1 cellular context compared by ENCODE assay signal in genomic region chr14:24232645-24233537, GRCh38.
TF ChIP-seq lines count a peak whose summit lies in the region.

Gene GMPR2 (plus strand): TSS chr14:24232929. CDS start chr14:24233254, 325 bp downstream.

TF ChIP-seq in HepG2, 621 proteins besides CTCF, POLR2A, EP300 and RAD21 (continued from another document and continues in another):
- TF ChIP-seq, protein P1, sequence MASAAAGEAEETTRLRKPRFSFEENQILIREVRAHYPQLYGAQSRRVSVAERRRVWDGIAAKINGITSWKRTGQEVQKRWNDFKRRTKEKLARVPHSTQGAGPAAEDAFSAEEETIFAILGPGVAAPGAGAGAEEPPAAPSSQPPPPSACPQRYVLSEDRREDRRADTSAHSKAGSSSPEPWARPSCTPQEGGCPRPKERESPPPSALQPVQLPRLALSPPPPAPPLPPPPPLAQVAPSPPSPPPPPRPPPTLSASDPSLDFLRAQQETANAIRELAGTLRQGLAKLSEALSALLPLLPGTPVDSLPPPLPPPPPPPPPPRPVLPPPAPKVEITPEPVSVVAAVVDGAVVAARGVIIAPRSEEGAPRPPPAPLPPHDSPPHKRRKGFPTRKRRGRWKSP (CRISPR knock-in tag; IDR thresholded peaks at IDR 0.05), result no peak
- TF ChIP-seq MXD4 (CRISPR knock-in tag; IDR thresholded peaks at IDR 0.05) (peak; percentile 88), BORCS8-MEF2B (CRISPR knock-in tag; IDR thresholded peaks at IDR 0.05) (peak; percentile 74), ZNF552 (CRISPR knock-in tag; IDR thresholded peaks at IDR 0.05; ENCODE audit: borderline replicate concordance) (peak; percentile 66; the same call in 1 of the 2 replicates), CSRNP2 (CRISPR knock-in tag; conservative IDR thresholded peaks at IDR 0.05; ENCODE audit: low read depth) (no peak), ZNF225 (CRISPR knock-in tag; IDR thresholded peaks at IDR 0.05) (peak; percentile 66), FOXP4 (CRISPR knock-in tag; IDR thresholded peaks at IDR 0.05) (no peak; the same call in 1 of the 2 replicates), ZNF577 (CRISPR knock-in tag; IDR thresholded peaks at IDR 0.05; ENCODE audit: borderline replicate concordance, low read depth) (peak; percentile 53; the same call in 1 of the 2 replicates), HOXA5 (CRISPR knock-in tag; IDR thresholded peaks at IDR 0.05) (peak; percentile 96), ZNF136 (CRISPR knock-in tag; IDR thresholded peaks at IDR 0.05; ENCODE audit: low read depth) (peak; percentile 61), ZNF749 (CRISPR knock-in tag; IDR thresholded peaks at IDR 0.05; ENCODE audit: borderline replicate concordance) (peak; percentile 9; the same call in 1 of the 2 replicates), ZNF484 (CRISPR knock-in tag; IDR thresholded peaks at IDR 0.05; ENCODE audit: borderline replicate concordance, low read depth) (no peak), KLF16 (CRISPR knock-in tag; IDR thresholded peaks at IDR 0.05) (peak in 1 of 2 experiments; percentile 80; a peak in 1 of 4 replicates), EEA1 (CRISPR knock-in tag; IDR thresholded peaks at IDR 0.05; ENCODE audit: borderline replicate concordance) (peak; percentile 33; the same call in 1 of the 2 replicates), NFKBIZ (CRISPR knock-in tag; IDR thresholded peaks at IDR 0.05) (peak; percentile 3; the same call in 1 of the 2 replicates), PLRG1 (conservative IDR thresholded peaks at IDR 0.05) (no peak), HOXA3 (CRISPR knock-in tag; IDR thresholded peaks at IDR 0.05) (peak; percentile 66), ETV5 (CRISPR knock-in tag; IDR thresholded peaks at IDR 0.05; ENCODE audit: borderline replicate concordance) (peak; percentile 85), MTF1 (CRISPR knock-in tag; IDR thresholded peaks at IDR 0.05) (no peak), ZNF432 (CRISPR knock-in tag; IDR thresholded peaks at IDR 0.05; ENCODE audit: borderline replicate concordance) (peak; percentile 37; the same call in 1 of the 2 replicates), ZBTB8A (CRISPR knock-in tag; IDR thresholded peaks at IDR 0.05; ENCODE audit: borderline replicate concordance, low read depth) (0 out of 2 replicates have a peak, but pooled peaks have one; percentile 65), ZNF33B (CRISPR knock-in tag; IDR thresholded peaks at IDR 0.05) (peak; percentile 86; the same call in 1 of the 2 replicates), GPN1 (CRISPR knock-in tag; IDR thresholded peaks at IDR 0.05; ENCODE audit: borderline replicate concordance) (no peak; the same call in 1 of the 2 replicates), ZSCAN12 (CRISPR knock-in tag; IDR thresholded peaks at IDR 0.05) (no peak), ZNF674 (CRISPR knock-in tag; IDR thresholded peaks at IDR 0.05; ENCODE audit: low read depth) (no peak), ZNF3 (CRISPR knock-in tag; IDR thresholded peaks at IDR 0.05) (peak; percentile 32; the same call in 1 of the 2 replicates), HNRNPH1 (optimal IDR thresholded peaks at IDR 0.05; ENCODE audit: low read depth, low read length) (no peak), U2AF2 (IDR thresholded peaks at IDR 0.05; ENCODE audit: low read depth, low read length) (no peak), HMG20B (CRISPR knock-in tag; conservative IDR thresholded peaks at IDR 0.05) (0 out of 2 replicates have a peak, but pooled peaks have one; percentile 12), ZSCAN25 (CRISPR knock-in tag; IDR thresholded peaks at IDR 0.05) (peak; percentile 61; the same call in 1 of the 2 replicates), EED (CRISPR knock-in tag; IDR thresholded peaks at IDR 0.05) (no peak), ZNF143 (CRISPR knock-in tag; IDR thresholded peaks at IDR 0.05) (peak; percentile 86), KLF15 (CRISPR knock-in tag; IDR thresholded peaks at IDR 0.05; ENCODE audit: borderline replicate concordance) (no peak; the same call in none of the 2 replicates), FIP1L1 (IDR thresholded peaks at IDR 0.05; ENCODE audit: borderline replicate concordance, insufficient read depth, low read depth, low read length) (0 out of 2 replicates have a peak, but pooled peaks have one; percentile 22), ZNF354B (CRISPR knock-in tag; IDR thresholded peaks at IDR 0.05) (peak; percentile 89; the same call in 1 of the 2 replicates), CHD4 (IDR thresholded peaks at IDR 0.05; ENCODE audit: borderline replicate concordance, low read length) (no peak), ZKSCAN5 (CRISPR knock-in tag; IDR thresholded peaks at IDR 0.05) (peak; percentile 5; the same call in 1 of the 2 replicates), ZNF446 (CRISPR knock-in tag; IDR thresholded peaks at IDR 0.05) (peak; percentile 57; the same call in 1 of the 2 replicates), YY1 (IDR thresholded peaks at IDR 0.05; ENCODE audit: insufficient read depth, insufficient replicate concordance, low read depth, low read length) (peak; percentile 41), ZNF780A (CRISPR knock-in tag; IDR thresholded peaks at IDR 0.05) (peak; percentile 71; the same call in 1 of the 2 replicates), ZSCAN30 (CRISPR knock-in tag; IDR thresholded peaks at IDR 0.05) (no peak), ZNF550 (CRISPR knock-in tag; IDR thresholded peaks at IDR 0.05; ENCODE audit: borderline replicate concordance) (peak; percentile 79; the same call in 1 of the 2 replicates), BRCA1 (CRISPR knock-in tag; IDR thresholded peaks at IDR 0.05) (peak; percentile 94; the same call in 1 of the 2 replicates), ETV6 (CRISPR knock-in tag; conservative IDR thresholded peaks at IDR 0.05) (0 out of 2 replicates have a peak, but pooled peaks have one; percentile 20), SOX13 (IDR thresholded peaks at IDR 0.05) (no peak), SOX13 (CRISPR knock-in tag; conservative IDR thresholded peaks at IDR 0.05 in 1 of 2, IDR thresholded peaks at IDR 0.05 in 1 of 2) (peak in 1 of 2 experiments; percentile 45; a peak in 2 of 4 replicates), ASH2L (IDR thresholded peaks at IDR 0.05; ENCODE audit: insufficient read length, low read depth, low read length) (peak; percentile 98), ZNF7 (CRISPR knock-in tag; IDR thresholded peaks at IDR 0.05) (no peak), MTA3 (CRISPR knock-in tag; IDR thresholded peaks at IDR 0.05) (0 out of 2 replicates have a peak, but pooled peaks have one; percentile 54), NKX3-1 (CRISPR knock-in tag; IDR thresholded peaks at IDR 0.05) (peak; percentile 93), RCOR2 (CRISPR knock-in tag; IDR thresholded peaks at IDR 0.05) (no peak)
- TF ChIP-seq, protein P2, sequence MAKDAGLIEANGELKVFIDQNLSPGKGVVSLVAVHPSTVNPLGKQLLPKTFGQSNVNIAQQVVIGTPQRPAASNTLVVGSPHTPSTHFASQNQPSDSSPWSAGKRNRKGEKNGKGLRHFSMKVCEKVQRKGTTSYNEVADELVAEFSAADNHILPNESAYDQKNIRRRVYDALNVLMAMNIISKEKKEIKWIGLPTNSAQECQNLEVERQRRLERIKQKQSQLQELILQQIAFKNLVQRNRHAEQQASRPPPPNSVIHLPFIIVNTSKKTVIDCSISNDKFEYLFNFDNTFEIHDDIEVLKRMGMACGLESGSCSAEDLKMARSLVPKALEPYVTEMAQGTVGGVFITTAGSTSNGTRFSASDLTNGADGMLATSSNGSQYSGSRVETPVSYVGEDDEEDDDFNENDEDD (CRISPR knock-in tag; IDR thresholded peaks at IDR 0.05; ENCODE audit: borderline replicate concordance), result peak; percentile 83
- TF ChIP-seq, protein P3, sequence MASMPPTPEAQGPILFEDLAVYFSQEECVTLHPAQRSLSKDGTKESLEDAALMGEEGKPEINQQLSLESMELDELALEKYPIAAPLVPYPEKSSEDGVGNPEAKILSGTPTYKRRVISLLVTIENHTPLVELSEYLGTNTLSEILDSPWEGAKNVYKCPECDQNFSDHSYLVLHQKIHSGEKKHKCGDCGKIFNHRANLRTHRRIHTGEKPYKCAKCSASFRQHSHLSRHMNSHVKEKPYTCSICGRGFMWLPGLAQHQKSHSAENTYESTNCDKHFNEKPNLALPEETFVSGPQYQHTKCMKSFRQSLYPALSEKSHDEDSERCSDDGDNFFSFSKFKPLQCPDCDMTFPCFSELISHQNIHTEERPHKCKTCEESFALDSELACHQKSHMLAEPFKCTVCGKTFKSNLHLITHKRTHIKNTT (CRISPR knock-in tag; IDR thresholded peaks at IDR 0.05), result no peak; the same call in 1 of the 2 replicates
- TF ChIP-seq, protein P4, sequence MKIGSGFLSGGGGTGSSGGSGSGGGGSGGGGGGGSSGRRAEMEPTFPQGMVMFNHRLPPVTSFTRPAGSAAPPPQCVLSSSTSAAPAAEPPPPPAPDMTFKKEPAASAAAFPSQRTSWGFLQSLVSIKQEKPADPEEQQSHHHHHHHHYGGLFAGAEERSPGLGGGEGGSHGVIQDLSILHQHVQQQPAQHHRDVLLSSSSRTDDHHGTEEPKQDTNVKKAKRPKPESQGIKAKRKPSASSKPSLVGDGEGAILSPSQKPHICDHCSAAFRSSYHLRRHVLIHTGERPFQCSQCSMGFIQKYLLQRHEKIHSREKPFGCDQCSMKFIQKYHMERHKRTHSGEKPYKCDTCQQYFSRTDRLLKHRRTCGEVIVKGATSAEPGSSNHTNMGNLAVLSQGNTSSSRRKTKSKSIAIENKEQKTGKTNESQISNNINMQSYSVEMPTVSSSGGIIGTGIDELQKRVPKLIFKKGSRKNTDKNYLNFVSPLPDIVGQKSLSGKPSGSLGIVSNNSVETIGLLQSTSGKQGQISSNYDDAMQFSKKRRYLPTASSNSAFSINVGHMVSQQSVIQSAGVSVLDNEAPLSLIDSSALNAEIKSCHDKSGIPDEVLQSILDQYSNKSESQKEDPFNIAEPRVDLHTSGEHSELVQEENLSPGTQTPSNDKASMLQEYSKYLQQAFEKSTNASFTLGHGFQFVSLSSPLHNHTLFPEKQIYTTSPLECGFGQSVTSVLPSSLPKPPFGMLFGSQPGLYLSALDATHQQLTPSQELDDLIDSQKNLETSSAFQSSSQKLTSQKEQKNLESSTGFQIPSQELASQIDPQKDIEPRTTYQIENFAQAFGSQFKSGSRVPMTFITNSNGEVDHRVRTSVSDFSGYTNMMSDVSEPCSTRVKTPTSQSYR (CRISPR knock-in tag; IDR thresholded peaks at IDR 0.05; ENCODE audit: borderline replicate concordance), result peak; percentile 81; the same call in 1 of the 2 replicates
- TF ChIP-seq, protein P5, sequence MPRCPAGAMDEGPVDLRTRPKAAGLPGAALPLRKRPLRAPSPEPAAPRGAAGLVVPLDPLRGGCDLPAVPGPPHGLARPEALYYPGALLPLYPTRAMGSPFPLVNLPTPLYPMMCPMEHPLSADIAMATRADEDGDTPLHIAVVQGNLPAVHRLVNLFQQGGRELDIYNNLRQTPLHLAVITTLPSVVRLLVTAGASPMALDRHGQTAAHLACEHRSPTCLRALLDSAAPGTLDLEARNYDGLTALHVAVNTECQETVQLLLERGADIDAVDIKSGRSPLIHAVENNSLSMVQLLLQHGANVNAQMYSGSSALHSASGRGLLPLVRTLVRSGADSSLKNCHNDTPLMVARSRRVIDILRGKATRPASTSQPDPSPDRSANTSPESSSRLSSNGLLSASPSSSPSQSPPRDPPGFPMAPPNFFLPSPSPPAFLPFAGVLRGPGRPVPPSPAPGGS (CRISPR knock-in tag; IDR thresholded peaks at IDR 0.05), result peak; percentile 60
- TF ChIP-seq, protein P6, sequence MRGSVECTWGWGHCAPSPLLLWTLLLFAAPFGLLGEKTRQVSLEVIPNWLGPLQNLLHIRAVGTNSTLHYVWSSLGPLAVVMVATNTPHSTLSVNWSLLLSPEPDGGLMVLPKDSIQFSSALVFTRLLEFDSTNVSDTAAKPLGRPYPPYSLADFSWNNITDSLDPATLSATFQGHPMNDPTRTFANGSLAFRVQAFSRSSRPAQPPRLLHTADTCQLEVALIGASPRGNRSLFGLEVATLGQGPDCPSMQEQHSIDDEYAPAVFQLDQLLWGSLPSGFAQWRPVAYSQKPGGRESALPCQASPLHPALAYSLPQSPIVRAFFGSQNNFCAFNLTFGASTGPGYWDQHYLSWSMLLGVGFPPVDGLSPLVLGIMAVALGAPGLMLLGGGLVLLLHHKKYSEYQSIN (CRISPR knock-in tag; IDR thresholded peaks at IDR 0.05; ENCODE audit: borderline replicate concordance), result no peak
- TF ChIP-seq, protein P7, sequence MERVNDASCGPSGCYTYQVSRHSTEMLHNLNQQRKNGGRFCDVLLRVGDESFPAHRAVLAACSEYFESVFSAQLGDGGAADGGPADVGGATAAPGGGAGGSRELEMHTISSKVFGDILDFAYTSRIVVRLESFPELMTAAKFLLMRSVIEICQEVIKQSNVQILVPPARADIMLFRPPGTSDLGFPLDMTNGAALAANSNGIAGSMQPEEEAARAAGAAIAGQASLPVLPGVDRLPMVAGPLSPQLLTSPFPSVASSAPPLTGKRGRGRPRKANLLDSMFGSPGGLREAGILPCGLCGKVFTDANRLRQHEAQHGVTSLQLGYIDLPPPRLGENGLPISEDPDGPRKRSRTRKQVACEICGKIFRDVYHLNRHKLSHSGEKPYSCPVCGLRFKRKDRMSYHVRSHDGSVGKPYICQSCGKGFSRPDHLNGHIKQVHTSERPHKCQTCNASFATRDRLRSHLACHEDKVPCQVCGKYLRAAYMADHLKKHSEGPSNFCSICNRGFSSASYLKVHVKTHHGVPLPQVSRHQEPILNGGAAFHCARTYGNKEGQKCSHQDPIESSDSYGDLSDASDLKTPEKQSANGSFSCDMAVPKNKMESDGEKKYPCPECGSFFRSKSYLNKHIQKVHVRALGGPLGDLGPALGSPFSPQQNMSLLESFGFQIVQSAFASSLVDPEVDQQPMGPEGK (CRISPR knock-in tag; IDR thresholded peaks at IDR 0.05), result peak; percentile 74; the same call in 1 of the 2 replicates
- TF ChIP-seq, protein P8, sequence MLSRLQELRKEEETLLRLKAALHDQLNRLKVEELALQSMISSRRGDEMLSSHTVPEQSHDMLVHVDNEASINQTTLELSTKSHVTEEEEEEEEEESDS (CRISPR knock-in tag; IDR thresholded peaks at IDR 0.05; ENCODE audit: borderline replicate concordance), result peak; percentile 93; the same call in 1 of the 2 replicates
